1 cellular context compared by ENCODE assay signal in genomic region chr3:64329037-64329436, GRCh38.
A peak's percentile ranks its signal among the peaks of the same experiment; 100 is the strongest.
TF ChIP-seq lines count a peak whose summit lies in the region.

No MANE protein-coding gene starts in this region.

TF ChIP-seq in H1, 55 proteins besides CTCF, POLR2A, EP300 and RAD21:
- TF ChIP-seq SP1 (IDR thresholded peaks at IDR 0.05; ENCODE audit: low read depth, low read length), result no peak
- 0 out of 2 replicates have a peak, but pooled peaks have one; percentile 23 for TF ChIP-seq TEAD4 (IDR thresholded peaks at IDR 0.05; ENCODE audit: low read depth, low read length)
- peak; percentile 51; the same call in 1 of the 2 replicates for TF ChIP-seq YY1 (IDR thresholded peaks at IDR 0.05; ENCODE audit: low read depth, low read length)
- TF ChIP-seq POLR2AphosphoS5 (IDR thresholded peaks at IDR 0.05; ENCODE audit: low read depth, low read length), result no peak
